13 cellular contexts compared by ENCODE assay signal in genomic region chr11:28169816-28170215, GRCh38.
DNase-seq lines count a peak whose midpoint lies in the region; ATAC-seq and TF ChIP-seq lines count a peak whose summit lies in the region.
"Had no signal": no experiment of that assay in that cellular context is flagged by ENCODE, and none has a peak within 500 bp of the region (broad histone marks: within the 10 kb centered on the region; RNA-seq: fewer than 3 reads in every experiment).

No MANE protein-coding gene starts in this region.

- no peak overlapping the region for H2BK15ac ChIP-seq in neuronal stem cell (ENCODE audit: low read length)

- H3K4me2 ChIP-seq in neuronal stem cell (ENCODE audit: insufficient read depth, low read length, poor library complexity, severe bottlenecking), result no peak overlapping the region

- no CpG with 5 or more reads among the region's 1 CpG for WGBS in neuronal stem cell (ENCODE audit: extremely low coverage in 2 of 2, insufficient read length in 2 of 2, insufficient replicate concordance in 1 of 2), 2 donors

- no peak overlapping the region for H3K4ac ChIP-seq in neuronal stem cell (ENCODE audit: low read length)

- peaks cover 0 to 14% of the 10 kb centered on the region in 2 donors for H3K9me3 ChIP-seq in neuronal stem cell (replicated peaks in 1 of 2; ENCODE audit: control insufficient read depth in 2 of 2, insufficient read depth in 1 of 2, low read depth in 1 of 2, low read length in 2 of 2)
- H3K9me3 ChIP-seq: stomach had no signal

- no peak overlapping the region for H4K91ac ChIP-seq in neuronal stem cell (ENCODE audit: low read depth, low read length, poor library complexity)

- no peak overlapping the region for H2BK5ac ChIP-seq in neuronal stem cell (ENCODE audit: low read length)

- no peak overlapping the region for H3K23ac ChIP-seq in neuronal stem cell (ENCODE audit: low read depth, low read length, poor library complexity)

- peaks cover 0 to 14% of the 10 kb centered on the region in 2 donors for H3K36me3 ChIP-seq in neuronal stem cell (replicated peaks in 1 of 2; ENCODE audit: control insufficient read depth in 2 of 2, insufficient read depth in 2 of 2, low read length in 2 of 2)

- H2BK12ac ChIP-seq in neuronal stem cell (ENCODE audit: low read length), result no peak overlapping the region

- H2AFZ ChIP-seq in neuronal stem cell (ENCODE audit: low read length), result no peak overlapping the region

- H3K9ac ChIP-seq in neuronal stem cell (ENCODE audit: low read depth, low read length, poor library complexity), result no peak overlapping the region

- POLR2A ChIA-PET in GM10248 (lab: Yijun Ruan, JAX), result no interaction called here

- CTCF ChIA-PET in GM10248 (lab: Yijun Ruan, JAX), result interaction anchor here (1.6 kb wide), 1 partner anchor 16 kb away, joined by 5 read pairs; no protein-coding TSS in a partner anchor

- H3K4me1 ChIP-seq in neuronal stem cell (ENCODE audit: control insufficient read depth in 2 of 2, insufficient read depth in 1 of 2, low read depth in 1 of 2, low read length in 2 of 2), result peaks cover 0 to 5% of the 10 kb centered on the region in 2 donors
- H3K4me1 ChIP-seq: stomach had no signal

- no peaks in the 10 kb centered on the region for H3K27me3 ChIP-seq in neuronal stem cell (ENCODE audit: control insufficient read depth in 3 of 3, insufficient read depth in 3 of 3, low read depth in 1 of 3, low read length in 3 of 3)
- H3K27me3 ChIP-seq: stomach had no signal

- H3K9me3 Mint-ChIP-seq in nephron progenitor cell, result peaks cover 21% of the 10 kb centered on the region

- no peak overlapping the region for H3K4me3 ChIP-seq in neuronal stem cell (ENCODE audit: low read length in 2 of 2)
- H3K4me3 ChIP-seq: stomach had no signal

- peaks cover 57% of the 10 kb centered on the region for H3K36me3 Mint-ChIP-seq in nephron progenitor cell (ENCODE audit: low read depth)

- peak; percentile 6 for DNase-seq in GM10248 (ENCODE audit: extremely low spot score)
- DNase-seq in astrocyte of the hippocampus (ENCODE audit: low read depth, low spot score), result peak; percentile 32
- no peak for DNase-seq in nephron progenitor cell
- DNase-seq in effector CD8-positive, alpha-beta T cell (lab: John Stamatoyannopoulos, UW), result no peak
- DNase-seq in neuronal stem cell (ENCODE audit: low spot score), result no peak
- DNase-seq: activated CD4-positive, alpha-beta T cell treated with anti-CD3 and anti-CD28 coated beads for 4 hours; CD4-positive, alpha-beta T cell; NCI-H2029; retina; stomach had no signal

- H3K14ac ChIP-seq in neuronal stem cell (ENCODE audit: low read length), result no peak overlapping the region

- no peak overlapping the region for H3K27ac ChIP-seq in neuronal stem cell (replicated peaks; ENCODE audit: low read length)
- H3K27ac ChIP-seq: stomach had no signal

- H3K79me1 ChIP-seq in neuronal stem cell (ENCODE audit: low read depth, low read length), result no peaks in the 10 kb centered on the region

- no peaks in the 10 kb centered on the region for H3K27me3 Mint-ChIP-seq in nephron progenitor cell (ENCODE audit: low read depth, poor library complexity)
- H3K27me3 Mint-ChIP-seq: CD4-positive, alpha-beta T cell had no signal

- no peak overlapping the region for H3K4me3 Mint-ChIP-seq in nephron progenitor cell
- H3K4me3 Mint-ChIP-seq: CD4-positive, alpha-beta T cell had no signal

- no peak overlapping the region for H3K18ac ChIP-seq in neuronal stem cell (ENCODE audit: low read length)

- H3K27ac Mint-ChIP-seq in nephron progenitor cell, result peak overlapping the region; percentile 9
- H3K27ac Mint-ChIP-seq: CD4-positive, alpha-beta T cell had no signal

- H2BK120ac ChIP-seq in neuronal stem cell (ENCODE audit: low read depth, low read length), result no peak overlapping the region

- no peak for TF ChIP-seq CTCF in GM10248 (IDR thresholded peaks at IDR 0.05; ENCODE audit: control extremely low read depth, extremely low read depth, low read depth, missing control alignments)
- TF ChIP-seq CTCF in nephron progenitor cell (IDR thresholded peaks at IDR 0.05), result no peak

- H3K4me1 Mint-ChIP-seq in nephron progenitor cell, result peaks cover 5% of the 10 kb centered on the region

- ATAC-seq in HG03354 (IDR thresholded peaks at IDR 0.05; ENCODE audit: poor library complexity, severe bottlenecking, unreplicated experiment) (peak; percentile 61), GM21737 (IDR thresholded peaks at IDR 0.05; ENCODE audit: unreplicated experiment) (no peak), HG03159 (IDR thresholded peaks at IDR 0.05; ENCODE audit: unreplicated experiment) (no peak)

- H2AK5ac ChIP-seq in neuronal stem cell (ENCODE audit: low read depth, low read length), result no peak overlapping the region

- no peak overlapping the region for H4K8ac ChIP-seq in neuronal stem cell (ENCODE audit: low read depth, low read length)

Comparison
In these comparisons a context has a peak if more than half of its experiments do, and no peak if none do; other contexts are left out.
1. DNase-seq: peak in GM10248 (single experiment) and astrocyte of the hippocampus (single experiment); none in nephron progenitor cell (single experiment), effector CD8-positive, alpha-beta T cell (single experiment) and neuronal stem cell (single experiment).